ENCODE assay signal across 22 cellular contexts in the genomic region with DNA sequence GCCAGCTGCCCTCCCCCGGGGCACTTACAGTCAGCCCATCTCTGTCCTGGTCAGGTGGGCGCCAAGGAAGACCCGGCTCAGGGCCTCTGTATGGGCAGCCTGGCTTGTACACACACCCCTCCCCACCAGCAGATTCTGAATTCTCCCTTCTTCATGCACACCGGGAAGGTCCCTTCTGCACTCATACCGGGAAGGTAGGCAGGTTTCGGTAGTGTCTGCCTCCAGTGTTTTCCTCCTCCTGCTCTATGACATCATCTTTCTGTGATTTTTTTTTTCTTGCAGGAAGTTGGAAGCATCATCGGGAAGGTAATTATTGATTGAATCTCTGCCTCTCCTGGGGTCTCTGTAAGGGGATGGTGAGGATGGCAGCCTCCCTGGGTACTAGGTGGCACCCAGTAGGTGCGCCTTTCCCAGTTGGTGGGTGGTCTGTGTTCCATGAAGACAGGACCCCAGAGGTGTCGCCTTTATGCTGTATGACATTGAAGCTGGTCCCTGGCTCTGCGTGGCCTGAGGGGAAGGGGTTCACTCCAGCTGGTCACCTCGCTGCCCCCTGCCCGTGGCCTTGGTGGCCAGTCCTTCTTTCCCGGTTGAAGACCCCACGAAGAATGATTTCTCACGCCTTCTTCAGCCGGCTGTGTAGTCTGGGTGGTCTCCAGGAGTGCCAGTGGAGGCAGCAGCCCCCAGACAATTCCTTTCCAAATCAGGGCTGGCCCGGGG.
DNase-seq lines count a peak whose midpoint lies in the region; ATAC-seq, FAIRE-seq and TF ChIP-seq lines count a peak whose summit lies in the region.
"Had no signal": no experiment of that assay in that cellular context is flagged by ENCODE, and none has a peak within 500 bp of the region (broad histone marks: within the 10 kb centered on the region; RNA-seq: fewer than 3 reads in every experiment).

No MANE protein-coding gene starts in this region.

- TF ChIP-seq POLR2A in spleen (IDR thresholded peaks at IDR 0.05): no peak

- 82 to 92% (median 86%) methylated on average over 14 to 17 of the region's 17 CpGs for WGBS in spleen, 5 donors

- ATAC-seq in RWPE2 (ENCODE audit: low read depth): no peak
- no peak for ATAC-seq in HG03139 (IDR thresholded peaks at IDR 0.05; ENCODE audit: unreplicated experiment)
- ATAC-seq: GM12878 had no signal

- H3K9ac ChIP-seq in kidney (ENCODE audit: low read length in 2 of 2): no peak overlapping the region
- H3K9ac ChIP-seq: GM23248 had no signal

- peak; percentile 5 for DNase-seq in left ventricle myocardium inferior
- DNase-seq in right atrium auricular region (ENCODE audit: low spot score): no peak
- DNase-seq in RWPE2 (ENCODE audit: low spot score): peak; percentile 36
- DNase-seq in kidney: peak; percentile 49
- peak; percentile 45 for DNase-seq in spleen
- DNase-seq in AG08395 (ENCODE audit: low spot score): no peak
- DNase-seq in coronary artery (ENCODE audit: low spot score): no peak
- DNase-seq: CD4-positive, CD25-positive, alpha-beta regulatory T cell; DMS79 treated with DMSO at 0.1 percent for 48 hours; GM23248; IMR-90; MV-4-11; NCI-H1105 treated with DMSO at 0.1 percent for 48 hours; NCI-H2029 treated with DMSO at 0.1 percent for 48 hours; NCI-H345; NCI-H524; NCI-H774; Peyer's patch had no signal

- H3K4me1 ChIP-seq in left ventricle myocardium inferior (peaks cover 3% of the 10 kb centered on the region), right atrium auricular region (peaks cover 0 to 3% of the 10 kb centered on the region in 2 donors), RWPE2 (ENCODE audit: insufficient read depth, poor library complexity, severe bottlenecking) (no peaks in the 10 kb centered on the region), kidney (ENCODE audit: control insufficient read depth in 1 of 2, insufficient read depth in 1 of 2, low read depth in 1 of 2, low read length in 2 of 2) (no peaks in the 10 kb centered on the region), spleen (peaks cover 0 to 6% (median 3%) of the 10 kb centered on the region in 6 donors)
- H3K4me1 ChIP-seq: HAP-1, Peyer's patch had no signal

- no peak for TF ChIP-seq CTCF in left ventricle myocardium inferior (IDR thresholded peaks at IDR 0.05; ENCODE audit: borderline replicate concordance)
- TF ChIP-seq CTCF in right atrium auricular region (IDR thresholded peaks at IDR 0.05): no peak
- no peak for TF ChIP-seq CTCF in RWPE2 (IDR thresholded peaks at IDR 0.05; ENCODE audit: poor library complexity, severe bottlenecking)
- no peak for TF ChIP-seq CTCF in kidney (IDR thresholded peaks at IDR 0.05; ENCODE audit: borderline replicate concordance, extremely low read depth, insufficient read depth)
- TF ChIP-seq CTCF in spleen (IDR thresholded peaks at IDR 0.05 in 8 of 11, conservative IDR thresholded peaks at IDR 0.05 in 3 of 11): no peak
- TF ChIP-seq CTCF in coronary artery (IDR thresholded peaks at IDR 0.05): no peak

- intact Hi-C loops in left ventricle myocardium inferior (cut with micrococcal nuclease) (no loop called here), kidney (cut with DNase I) (no loop called here), spleen (cut with DNase I; ENCODE audit: low total_unique reads) (no loop called here)

- no peaks in the 10 kb centered on the region for H3K9me3 ChIP-seq in left ventricle myocardium inferior (replicated peaks)
- no peaks in the 10 kb centered on the region for H3K9me3 ChIP-seq in right atrium auricular region
- H3K9me3 ChIP-seq in RWPE2 (ENCODE audit: severe bottlenecking): no peaks in the 10 kb centered on the region
- no peaks in the 10 kb centered on the region for H3K9me3 ChIP-seq in kidney (ENCODE audit: control insufficient read depth in 1 of 2, low read length in 2 of 2)
- H3K9me3 ChIP-seq in spleen: no peaks in the 10 kb centered on the region
- H3K9me3 ChIP-seq: HAP-1, Peyer's patch had no signal

- H3K4me3 ChIP-seq in left ventricle myocardium inferior: no peak overlapping the region
- no peak overlapping the region for H3K4me3 ChIP-seq in right atrium auricular region
- H3K4me3 ChIP-seq in RWPE2 (ENCODE audit: severe bottlenecking): no peak overlapping the region
- H3K4me3 ChIP-seq in kidney (ENCODE audit: low read length in 2 of 2): no peak overlapping the region
- H3K4me3 ChIP-seq in spleen: no peak overlapping the region
- H3K4me3 ChIP-seq in coronary artery: no peak overlapping the region
- H3K4me3 ChIP-seq: GM12878, GM23248, HAP-1, Peyer's patch had no signal

- FAIRE-seq in kidney (lab: Jason Lieb, UNC): no peak
- FAIRE-seq: GM12878, HTR-8/SVneo had no signal

- no peaks in the 10 kb centered on the region for H3K36me3 ChIP-seq in left ventricle myocardium inferior
- no peaks in the 10 kb centered on the region for H3K36me3 ChIP-seq in right atrium auricular region
- no peaks in the 10 kb centered on the region for H3K36me3 ChIP-seq in RWPE2 (ENCODE audit: low read depth)
- no peaks in the 10 kb centered on the region for H3K36me3 ChIP-seq in kidney (ENCODE audit: control insufficient read depth in 1 of 2, insufficient read depth in 2 of 2, low read length in 2 of 2)
- peaks cover 0 to 43% (median 3%) of the 10 kb centered on the region in 6 donors for H3K36me3 ChIP-seq in spleen
- H3K36me3 ChIP-seq: HAP-1, Peyer's patch had no signal

- H3K27ac ChIP-seq in left ventricle myocardium inferior (replicated peaks): no peak overlapping the region
- H3K27ac ChIP-seq in right atrium auricular region: no peak overlapping the region
- no peak overlapping the region for H3K27ac ChIP-seq in RWPE2 (ENCODE audit: poor library complexity, severe bottlenecking)
- H3K27ac ChIP-seq in kidney (ENCODE audit: low read depth in 2 of 2, low read length in 2 of 2): no peak overlapping the region
- H3K27ac ChIP-seq in spleen: no peak overlapping the region
- H3K27ac ChIP-seq in coronary artery: no peak overlapping the region
- H3K27ac ChIP-seq: GM23248, Peyer's patch had no signal

- H3K27me3 ChIP-seq in left ventricle myocardium inferior (ENCODE audit: low read depth) (peaks cover 20% of the 10 kb centered on the region), right atrium auricular region (no peaks in the 10 kb centered on the region), RWPE2 (ENCODE audit: insufficient read depth, poor library complexity, severe bottlenecking) (no peaks in the 10 kb centered on the region), spleen (replicated peaks in 1 of 7) (no peaks in the 10 kb centered on the region)
- H3K27me3 ChIP-seq: Peyer's patch had no signal

Comparison
In these comparisons a context has a peak if more than half of its experiments do, and no peak if none do; other contexts are left out.
1. DNase-seq: peak in left ventricle myocardium inferior (single experiment), RWPE2 (single experiment), kidney (single experiment) and spleen (single experiment); none in right atrium auricular region (single experiment), AG08395 (single experiment) and coronary artery (single experiment).